In genomic region chr9:695252-695651, GRCh38 we compare ENCODE assay signal across 10 cellular contexts.
A peak's percentile ranks its signal among the peaks of the same experiment; 100 is the strongest.
DNase-seq lines count a peak whose midpoint lies in the region; TF ChIP-seq lines count a peak whose summit lies in the region.
"Had no signal": no experiment of that assay in that cellular context is flagged by ENCODE, and none has a peak within 500 bp of the region (broad histone marks: within the 10 kb centered on the region; RNA-seq: fewer than 3 reads in every experiment).

No MANE protein-coding gene starts in this region.

- H3K36me3 ChIP-seq in SK-N-MC (ENCODE audit: insufficient read depth, low read length) (no peaks in the 10 kb centered on the region), mucosa of rectum (ENCODE audit: control insufficient read depth in 2 of 2, insufficient read depth in 2 of 2, low read length in 2 of 2) (no peaks in the 10 kb centered on the region), tibial artery (no peaks in the 10 kb centered on the region)

- DNase-seq in SK-N-MC (ENCODE audit: low read depth, low spot score) = no peak
- no peak for DNase-seq in epithelial cell of prostate (ENCODE audit: low read depth, low spot score)
- no peak for DNase-seq in tibial artery
- no peak for DNase-seq in NCI-H1417 treated with DMSO at 0.1 percent for 48 hours (lab: John Stamatoyannopoulos, UW)
- no peak for DNase-seq in cortex of kidney (lab: John Stamatoyannopoulos, UW)
- no peak for DNase-seq in SIG-M5 (lab: John Stamatoyannopoulos, UW)
- no peak for DNase-seq in NCI-H526 (lab: John Stamatoyannopoulos, UW)
- DNase-seq: naive B cell; stimulated activated CD4-positive, alpha-beta T cell treated with anti-CD3 and anti-CD28 coated beads, Interleukin-4, amount 100 ng/mL, for 24 hours had no signal

- intact Hi-C loops in tibial artery (cut with DNase I; ENCODE audit: low total_unique reads) = no loop called here

- no peak for TF ChIP-seq CTCF in tibial artery (IDR thresholded peaks at IDR 0.05)

- peak overlapping the region; percentile 79 for H3K4me3 ChIP-seq in SK-N-MC
- peak overlapping the region in 1 of 2 donors; percentile 53 for H3K4me3 ChIP-seq in mucosa of rectum (ENCODE audit: low read length in 2 of 2)
- peak overlapping the region; percentile 43 to 46 for H3K4me3 ChIP-seq in tibial artery

- H3K27me3 ChIP-seq in mucosa of rectum (ENCODE audit: control insufficient read depth in 2 of 2, insufficient read depth in 2 of 2, low read length in 2 of 2) (no peaks in the 10 kb centered on the region), tibial artery (no peaks in the 10 kb centered on the region)

- H3K9ac ChIP-seq in SK-N-MC (ENCODE audit: insufficient read length) = peak overlapping the region; percentile 83
- H3K9ac ChIP-seq in mucosa of rectum (ENCODE audit: low read depth in 1 of 2, low read length in 2 of 2) = no peak overlapping the region

- H3K4me1 ChIP-seq in mucosa of rectum (ENCODE audit: control insufficient read depth in 2 of 2, insufficient read depth in 2 of 2, low read length in 2 of 2) (peaks cover 9 to 11% of the 10 kb centered on the region in 2 donors), tibial artery (peaks cover 0 to 91% (median 75%) of the 10 kb centered on the region in 4 donors)

- H3K27ac ChIP-seq in SK-N-MC = no peak overlapping the region
- peak overlapping the region; percentile 82 for H3K27ac ChIP-seq in epithelial cell of prostate
- peak overlapping the region; percentile 69 to 78 for H3K27ac ChIP-seq in mucosa of rectum (ENCODE audit: low read depth in 2 of 2, low read length in 2 of 2)
- H3K27ac ChIP-seq in tibial artery = peak overlapping the region; percentile 82 to 87

- H3K9me3 ChIP-seq in SK-N-MC (ENCODE audit: low read depth, low read length) = no peaks in the 10 kb centered on the region
- no peaks in the 10 kb centered on the region for H3K9me3 ChIP-seq in mucosa of rectum (ENCODE audit: control insufficient read depth in 2 of 2, low read length in 2 of 2)
- H3K9me3 ChIP-seq in tibial artery = no peaks in the 10 kb centered on the region
